Comparison of ENCODE assay signal across 8 cellular contexts in the genomic region with DNA sequence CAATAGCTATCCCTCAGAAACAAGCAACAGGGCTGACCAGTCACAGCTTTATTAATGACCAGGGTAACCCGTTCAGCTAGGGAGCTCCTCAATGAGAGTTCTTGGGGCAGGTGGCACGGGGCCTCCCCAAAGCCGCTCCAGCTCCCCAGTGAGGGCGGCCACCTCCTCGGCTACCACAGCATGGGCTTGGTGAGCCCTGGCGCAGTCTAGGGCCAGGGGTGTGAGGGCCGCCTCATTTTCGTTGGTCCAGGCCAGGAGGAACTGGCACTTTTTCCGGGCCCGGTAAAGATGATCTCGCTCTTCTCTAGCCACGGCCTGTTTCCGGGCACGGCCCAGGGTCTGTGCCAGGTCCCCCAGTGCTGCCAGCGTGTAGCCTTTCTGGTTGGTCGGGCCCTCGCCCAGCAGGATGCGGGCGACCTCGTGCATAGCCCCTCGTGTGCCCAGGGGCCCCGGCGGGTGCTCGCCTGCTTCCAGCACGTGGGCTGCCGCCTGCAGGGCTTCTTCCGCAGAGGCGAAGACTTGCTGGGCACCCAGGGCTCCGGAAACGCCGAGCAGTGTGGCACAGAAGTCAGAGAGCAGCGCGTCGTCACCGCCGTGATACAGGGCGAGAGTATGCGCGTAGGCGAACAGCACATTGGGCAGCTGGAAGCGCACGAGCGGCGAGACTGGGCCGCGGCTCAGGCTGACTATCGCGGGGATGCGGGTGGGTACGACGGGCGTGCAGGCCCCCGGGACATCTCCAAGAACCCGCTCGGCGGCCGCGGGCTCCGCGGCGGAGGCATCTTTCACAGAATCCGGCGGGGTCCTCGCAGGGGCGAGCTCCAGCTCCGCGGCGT. TPM values are rescaled to one million over a fixed set of nuclear protein-coding genes. Genes with fewer than 3 reads are reported as not detected.
DNase-seq lines count a peak whose midpoint lies in the region; ATAC-seq, FAIRE-seq and TF ChIP-seq lines count a peak whose summit lies in the region.

No MANE protein-coding gene starts in this region.

- peak overlapping the region; percentile 90 for H3K4me3 ChIP-seq in adipocyte (ENCODE audit: low read length)
- H3K4me3 ChIP-seq in iPS-18c (ENCODE audit: insufficient read depth, low read depth, low read length) = peak overlapping the region; percentile 96
- H3K4me3 ChIP-seq in spleen = peak overlapping the region; percentile 77 to 99 (median 93)

- peaks cover 39% of the 10 kb centered on the region for H3K36me3 ChIP-seq in adipocyte (ENCODE audit: control insufficient read depth, insufficient read depth, low read length, severe bottlenecking)
- peaks cover 0 to 56% (median 38%) of the 10 kb centered on the region in 6 donors for H3K36me3 ChIP-seq in spleen

- H3K9ac ChIP-seq in adipocyte (ENCODE audit: low read length) = peak overlapping the region; percentile 93

- H3K4me1 ChIP-seq in adipocyte (ENCODE audit: control insufficient read depth, insufficient read depth, low read length) (peaks cover 33% of the 10 kb centered on the region), spleen (peaks cover 34 to 93% (median 72%) of the 10 kb centered on the region in 6 donors)

- ATAC-seq in GM18511 (IDR thresholded peaks at IDR 0.05; ENCODE audit: unreplicated experiment) = no peak

- peak overlapping the region; percentile 79 to 98 (median 88) for H3K27ac ChIP-seq in spleen

- H3K9me3 ChIP-seq in adipocyte (ENCODE audit: control insufficient read depth, low read length) = no peaks in the 10 kb centered on the region
- H3K9me3 ChIP-seq in iPS-18c (ENCODE audit: control insufficient read depth, insufficient read depth, low read length) = peaks cover 2% of the 10 kb centered on the region
- no peaks in the 10 kb centered on the region for H3K9me3 ChIP-seq in spleen

- peak; percentile 40 for DNase-seq in NCI-H82 (lab: John Stamatoyannopoulos, UW)
- no peak for DNase-seq in NCI-H82 treated with DMSO at 0.1 percent for 48 hours (lab: John Stamatoyannopoulos, UW; ENCODE audit: unreplicated experiment)
- DNase-seq in RPMI8226 = peak; percentile 77
- peak; percentile 75 for DNase-seq in adipocyte (ENCODE audit: low read depth)
- peak; percentile 89 for DNase-seq in spleen
- DNase-seq in H54 (ENCODE audit: insufficient read length, low spot score) = no peak

- TF ChIP-seq POLR2A in spleen (IDR thresholded peaks at IDR 0.05) (no peak), H54 (IDR thresholded peaks at IDR 0.05; ENCODE audit: low read depth, low read length) (no peak)

- H3K27me3 ChIP-seq in adipocyte (replicated peaks; ENCODE audit: control insufficient read depth, insufficient read depth, low read length) (no peaks in the 10 kb centered on the region), spleen (replicated peaks in 1 of 7) (no peaks in the 10 kb centered on the region)

- WGBS in spleen, 5 donors = 23 to 57% (median 25%) methylated on average over 17 to 68 of the region's 68 CpGs

- intact Hi-C loops in spleen (cut with DNase I; ENCODE audit: low total_unique reads) = loop anchor here (5.0 kb wide), 1 partner anchor 66 kb away; the partner anchor contains the start of gene CAPN1

- no peak for FAIRE-seq in H54 (lab: Jason Lieb, UNC)

- TF ChIP-seq CTCF in spleen (IDR thresholded peaks at IDR 0.05 in 8 of 11, conservative IDR thresholded peaks at IDR 0.05 in 3 of 11) = no peak

RNA-seq across cellular contexts. Expression of gene ZNHIT2, which starts 0.9 kb away (rescaled TPM):
- total RNA-seq in spleen = 10 to 100 TPM in 4 of 7 donors, 1 to 10 TPM in 3; 7.9 to 16.4 (median 10.2) TPM
- 10 to 100 TPM; 19.1 to 21.1 (median 19.2) TPM for polyA plus RNA-seq in spleen

RNA-seq across cellular contexts. Expression of gene TM7SF2, which starts 4.9 kb away (rescaled TPM):
- 10 to 100 TPM in 6 of 7 donors, 1 to 10 TPM in 1; 8.9 to 29.7 (median 13.9) TPM for total RNA-seq in spleen
- polyA plus RNA-seq in spleen = 10 to 100 TPM; 14.1 to 16.9 (median 14.5) TPM

RNA-seq across cellular contexts. Expression of gene FAU, which starts 5.3 kb away (rescaled TPM):
- total RNA-seq in spleen = 1,000 to 10,000 TPM in 1 of 7 donors, 100 to 1,000 TPM in 6; 528 to 1,008 (median 809) TPM
- polyA plus RNA-seq in spleen = 1,000 to 10,000 TPM; 1,501 to 2,170 (median 2,090) TPM

RNA-seq across cellular contexts. Expression of gene MRPL49, which starts 5.5 kb away (rescaled TPM):
- total RNA-seq in spleen = 10 to 100 TPM; 31.9 to 51.2 (median 40.8) TPM
- polyA plus RNA-seq in spleen = 10 to 100 TPM; 20.0 to 42.4 (median 30.8) TPM

RNA-seq across cellular contexts. Expression of gene SYVN1, which starts 17.7 kb away (rescaled TPM):
- total RNA-seq in spleen = 100 to 1,000 TPM in 5 of 7 donors, 10 to 100 TPM in 2; 90.9 to 152 (median 110) TPM
- polyA plus RNA-seq in spleen = 10 to 100 TPM; 35.1 to 62.8 (median 53.6) TPM

Comparison
In these comparisons a context has a peak if more than half of its experiments do, and no peak if none do; other contexts are left out.
1. DNase-seq: peak in NCI-H82 (single experiment), RPMI8226 (single experiment), adipocyte (single experiment) and spleen (single experiment); none in NCI-H82 treated with DMSO at 0.1 percent for 48 hours (single experiment) and H54 (single experiment).
2. Peak in every context shown above with its lines, with median percentiles within 50 percentile points of each other: H3K4me3 ChIP-seq.